ENCODE assay signal across 1 cellular context in the genomic region with DNA sequence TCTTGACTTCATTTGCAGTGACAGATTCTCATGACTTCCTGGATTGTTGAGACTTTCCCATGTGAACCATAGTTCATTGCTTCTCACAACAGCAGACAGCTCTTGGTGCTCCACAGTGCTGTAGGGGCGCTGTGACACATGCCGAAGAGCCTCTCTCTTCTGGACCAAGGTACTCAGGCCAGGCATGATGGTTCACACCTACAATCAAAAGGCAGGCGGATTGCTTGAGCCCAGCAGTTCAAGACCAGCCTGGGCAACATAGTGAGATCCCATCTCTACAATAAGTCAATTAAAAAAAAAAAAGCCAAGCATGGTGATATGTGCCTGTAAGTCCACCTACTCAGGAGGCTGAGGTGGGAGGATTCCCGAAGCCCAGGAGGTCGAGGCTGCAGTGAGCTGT.
TF ChIP-seq lines count a peak whose summit lies in the region.

No MANE protein-coding gene starts in this region.

TF ChIP-seq in H1, 55 proteins besides CTCF, POLR2A, EP300 and RAD21:
- no peak for TF ChIP-seq CBX8 (IDR thresholded peaks at IDR 0.05; ENCODE audit: borderline replicate concordance, low read depth, low read length)
- TF ChIP-seq, protein P1, sequence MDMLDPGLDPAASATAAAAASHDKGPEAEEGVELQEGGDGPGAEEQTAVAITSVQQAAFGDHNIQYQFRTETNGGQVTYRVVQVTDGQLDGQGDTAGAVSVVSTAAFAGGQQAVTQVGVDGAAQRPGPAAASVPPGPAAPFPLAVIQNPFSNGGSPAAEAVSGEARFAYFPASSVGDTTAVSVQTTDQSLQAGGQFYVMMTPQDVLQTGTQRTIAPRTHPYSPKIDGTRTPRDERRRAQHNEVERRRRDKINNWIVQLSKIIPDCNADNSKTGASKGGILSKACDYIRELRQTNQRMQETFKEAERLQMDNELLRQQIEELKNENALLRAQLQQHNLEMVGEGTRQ (IDR thresholded peaks at IDR 0.05; ENCODE audit: low read length): no peak
- no peak for TF ChIP-seq RBBP5 (IDR thresholded peaks at IDR 0.05; ENCODE audit: borderline replicate concordance, low read depth, low read length)
- TF ChIP-seq SIRT6 (IDR thresholded peaks at IDR 0.05; ENCODE audit: low read length): no peak
